29 cellular contexts compared by ENCODE assay signal in genomic region chr3:115720988-115721387, GRCh38.
"Had no signal": no experiment of that assay in that cellular context is flagged by ENCODE, and none has a peak within 500 bp of the region (broad histone marks: within the 10 kb centered on the region; RNA-seq: fewer than 3 reads in every experiment).

No MANE protein-coding gene starts in this region.

- H3K4me1 Mint-ChIP-seq: activated naive CD8-positive, alpha-beta T cell treated with anti-CD3 and anti-CD28 coated beads for 36 hours; naive B cell; stimulated activated memory B cell treated with anti-CD40 and anti-IgM and Interleukin-4, amounts not matched to agents 10 μg/mL and 1 μg/mL and 100 μg/mL, for 72 hours; stimulated activated naive CD8-positive, alpha-beta T cell treated with anti-CD3 and anti-CD28 coated beads, Interleukin-15, amount 100 ng/mL, for 72 hours had no signal

- H3K27ac Mint-ChIP-seq: activated naive CD4-positive, alpha-beta T cell treated with anti-CD3 and anti-CD28 coated beads for 36 hours; activated naive CD8-positive, alpha-beta T cell treated with anti-CD3 and anti-CD28 coated beads for 36 hours; activated T-helper 1 cell treated with anti-CD3 and anti-CD28 coated beads, Interleukin-12 subunit alpha, Interleukin-12 subunit beta, Interleukin-2, Interleukin-4 antibody, amounts not matched to agents 30 ng/mL and 10 ng/mL and 1 ng/mL, durations not matched to agents 14 hours and 24 hours and 36 hours; stimulated activated memory B cell treated with anti-CD40 and anti-IgM and Interleukin-4, amounts not matched to agents 10 μg/mL and 1 μg/mL and 100 μg/mL, for 72 hours; stimulated activated naive CD8-positive, alpha-beta T cell treated with anti-CD3 and anti-CD28 coated beads, Interleukin-15, amount 100 ng/mL, for 72 hours; WTC11 had no signal

- H3K4me3 ChIP-seq: adrenal gland, ascending aorta, breast epithelium, gastrocnemius medialis, left ventricle myocardium inferior, lung, pancreas, prostate gland, sigmoid colon, smooth muscle cell, thyroid gland, upper lobe of left lung, vagina had no signal

- H3K36me3 ChIP-seq: adrenal gland, ascending aorta, breast epithelium, gastrocnemius medialis, left ventricle myocardium inferior, pancreas, prostate gland, sigmoid colon, thyroid gland, upper lobe of left lung, vagina had no signal

- H3K9me3 Mint-ChIP-seq: activated naive CD4-positive, alpha-beta T cell treated with anti-CD3 and anti-CD28 coated beads for 36 hours; activated naive CD8-positive, alpha-beta T cell treated with anti-CD3 and anti-CD28 coated beads for 36 hours; activated T-helper 1 cell treated with anti-CD3 and anti-CD28 coated beads, Interleukin-12 subunit alpha, Interleukin-12 subunit beta, Interleukin-2, Interleukin-4 antibody, amounts not matched to agents 30 ng/mL and 10 ng/mL and 1 ng/mL, durations not matched to agents 14 hours and 24 hours and 36 hours; naive B cell; stimulated activated memory B cell treated with anti-CD40 and anti-IgM and Interleukin-4, amounts not matched to agents 10 μg/mL and 1 μg/mL and 100 μg/mL, for 72 hours; stimulated activated naive CD8-positive, alpha-beta T cell treated with anti-CD3 and anti-CD28 coated beads, Interleukin-15, amount 100 ng/mL, for 72 hours; WTC11 had no signal

- H3K4me3 Mint-ChIP-seq: activated naive CD4-positive, alpha-beta T cell treated with anti-CD3 and anti-CD28 coated beads for 36 hours; activated naive CD8-positive, alpha-beta T cell treated with anti-CD3 and anti-CD28 coated beads for 36 hours; activated T-helper 1 cell treated with anti-CD3 and anti-CD28 coated beads, Interleukin-12 subunit alpha, Interleukin-12 subunit beta, Interleukin-2, Interleukin-4 antibody, amounts not matched to agents 30 ng/mL and 10 ng/mL and 1 ng/mL, durations not matched to agents 14 hours and 24 hours and 36 hours; naive B cell; stimulated activated memory B cell treated with anti-CD40 and anti-IgM and Interleukin-4, amounts not matched to agents 10 μg/mL and 1 μg/mL and 100 μg/mL, for 72 hours; stimulated activated naive CD8-positive, alpha-beta T cell treated with anti-CD3 and anti-CD28 coated beads, Interleukin-15, amount 100 ng/mL, for 72 hours; WTC11 had no signal

- H3K36me3 Mint-ChIP-seq: activated naive CD8-positive, alpha-beta T cell treated with anti-CD3 and anti-CD28 coated beads for 36 hours; naive B cell; stimulated activated memory B cell treated with anti-CD40 and anti-IgM and Interleukin-4, amounts not matched to agents 10 μg/mL and 1 μg/mL and 100 μg/mL, for 72 hours; WTC11 had no signal

- H3K27me3 ChIP-seq: adrenal gland, ascending aorta, breast epithelium, gastrocnemius medialis, pancreas, sigmoid colon, thyroid gland, upper lobe of left lung, vagina had no signal

- H3K27ac ChIP-seq: adrenal gland, ascending aorta, breast epithelium, gastrocnemius medialis, left ventricle myocardium inferior, pancreas, prostate gland, sigmoid colon, thyroid gland, upper lobe of left lung, vagina had no signal

- DNase-seq: activated effector memory CD4-positive, alpha-beta T cell treated with anti-CD3 and anti-CD28 coated beads, Interleukin-2, amount 50 U/mL, for 16 hours; activated naive CD4-positive, alpha-beta T cell treated with anti-CD3 and anti-CD28 coated beads for 36 hours; activated naive CD8-positive, alpha-beta T cell treated with anti-CD3 and anti-CD28 coated beads for 36 hours; adrenal gland; central memory CD4-positive, alpha-beta T cell; gastrocnemius medialis; glutamatergic neuron; islet precursor cell; left ventricle myocardium inferior; naive B cell; pancreas; retina; sigmoid colon; stimulated activated CD4-positive, alpha-beta T cell treated with anti-CD3 and anti-CD28 coated beads, Interleukin-1b, Interleukin-23, amount 100 ng/mL, for 48 hours; stimulated activated CD4-positive, alpha-beta T cell treated with anti-CD3 and anti-CD28 coated beads, Interleukin-4, amount 100 ng/mL, for 4 hours; stimulated activated CD8-positive, alpha-beta memory T cell treated with anti-CD3 and anti-CD28 coated beads, Interleukin-4, amount 100 ng/mL, for 48 hours; stimulated activated naive CD8-positive, alpha-beta T cell treated with anti-CD3 and anti-CD28 coated beads, Interleukin-15, amount 100 ng/mL, for 72 hours; T-helper 2 cell; thyroid gland; upper lobe of left lung had no signal

- H3K4me1 ChIP-seq: adrenal gland, ascending aorta, breast epithelium, gastrocnemius medialis, left ventricle myocardium inferior, pancreas, prostate gland, sigmoid colon, thyroid gland, upper lobe of left lung, vagina had no signal

- H3K4me2 ChIP-seq: smooth muscle cell had no signal

- H3K9me3 ChIP-seq: adrenal gland, ascending aorta, breast epithelium, gastrocnemius medialis, left ventricle myocardium inferior, pancreas, prostate gland, sigmoid colon, thyroid gland, upper lobe of left lung, vagina had no signal
